32 cellular contexts compared by ENCODE assay signal in genomic region chr12:112530941-112531340, GRCh38.
"Had no signal": no experiment of that assay in that cellular context is flagged by ENCODE, and none has a peak within 500 bp of the region (broad histone marks: within the 10 kb centered on the region; RNA-seq: fewer than 3 reads in every experiment).

No MANE protein-coding gene starts in this region.

- H2AFZ ChIP-seq: neural progenitor cell, parathyroid adenoma had no signal

- H3K9ac ChIP-seq: neural progenitor cell, parathyroid adenoma had no signal

- H3K27ac Mint-ChIP-seq: natural killer cell; nephron; neural progenitor cell; progenitor cell of endocrine pancreas; stimulated activated memory B cell treated with anti-CD40 and anti-IgM and Interleukin-4, amounts not matched to agents 10 μg/mL and 1 μg/mL and 100 μg/mL, for 72 hours; stimulated activated naive CD8-positive, alpha-beta T cell treated with anti-CD3 and anti-CD28 coated beads, Interleukin-15, amount 100 ng/mL, for 72 hours had no signal

- H3K4me3 ChIP-seq: neural progenitor cell, ovary, psoas muscle, right lobe of liver, sigmoid colon, skin epidermis, smooth muscle cell, spleen, suprapubic skin, testis, tibial nerve, upper lobe of left lung, vagina had no signal

- H3K9me3 ChIP-seq: ovary, psoas muscle, right lobe of liver, sigmoid colon, spleen, suprapubic skin, testis, upper lobe of left lung, vagina had no signal

- H3K4me3 Mint-ChIP-seq: natural killer cell; nephron; neural progenitor cell; stimulated activated memory B cell treated with anti-CD40 and anti-IgM and Interleukin-4, amounts not matched to agents 10 μg/mL and 1 μg/mL and 100 μg/mL, for 72 hours; stimulated activated naive CD8-positive, alpha-beta T cell treated with anti-CD3 and anti-CD28 coated beads, Interleukin-15, amount 100 ng/mL, for 72 hours had no signal

- H3K27me3 Mint-ChIP-seq: stimulated activated naive CD8-positive, alpha-beta T cell treated with anti-CD3 and anti-CD28 coated beads, Interleukin-15, amount 100 ng/mL, for 72 hours had no signal

- DNase-seq: natural killer cell; occipital lobe; ovary; posterior cingulate gyrus; psoas muscle; right cardiac atrium; right lobe of liver; sigmoid colon; spleen; stimulated activated CD4-positive, alpha-beta T cell treated with anti-CD3 and anti-CD28 coated beads, Interleukin-12 subunit alpha, Interleukin-12 subunit beta, amount 100 ng/mL, for 4 hours; stimulated activated CD4-positive, alpha-beta T cell treated with anti-CD3 and anti-CD28 coated beads, Interleukin-1b, Interleukin-23, amount 100 ng/mL, for 48 hours; stimulated activated CD4-positive, alpha-beta T cell treated with anti-CD3 and anti-CD28 coated beads, Interleukin-4, amount 100 ng/mL, for 1 hour; stimulated activated CD4-positive, alpha-beta T cell treated with anti-CD3 and anti-CD28 coated beads, Interleukin-4, amount 100 ng/mL, for 4 hours; stimulated activated CD8-positive, alpha-beta memory T cell treated with anti-CD3 and anti-CD28 coated beads, Interleukin-4, amount 100 ng/mL, for 48 hours; stimulated activated naive CD4-positive, alpha-beta T cell; stimulated activated naive CD8-positive, alpha-beta T cell treated with anti-CD3 and anti-CD28 coated beads, Interleukin-15, amount 100 ng/mL, for 72 hours; stimulated activated naive CD8-positive, alpha-beta T cell treated with anti-CD3 and anti-CD28 coated beads, Interleukin-15, Interleukin-2, amounts not matched to agents 100 U/mL and 50 U/mL, for 24 hours; substantia nigra; testis; trophoblast cell; upper lobe of left lung had no signal

- H3K36me3 Mint-ChIP-seq: natural killer cell; neural progenitor cell; stimulated activated memory B cell treated with anti-CD40 and anti-IgM and Interleukin-4, amounts not matched to agents 10 μg/mL and 1 μg/mL and 100 μg/mL, for 72 hours had no signal

- H3K27ac ChIP-seq: neural progenitor cell, ovary, parathyroid adenoma, psoas muscle, right lobe of liver, sigmoid colon, skin epidermis, spleen, suprapubic skin, testis, tibial nerve, upper lobe of left lung, vagina had no signal

- FAIRE-seq: urothelium cell line had no signal

- H3K4me1 ChIP-seq: neural progenitor cell, parathyroid adenoma, psoas muscle, right lobe of liver, sigmoid colon, spleen, suprapubic skin, testis, tibial nerve, upper lobe of left lung, vagina had no signal

- H3K4me2 ChIP-seq: neural progenitor cell, smooth muscle cell had no signal

- H3K79me2 ChIP-seq: parathyroid adenoma had no signal

- H3K9me3 Mint-ChIP-seq: natural killer cell; nephron; neural progenitor cell; stimulated activated memory B cell treated with anti-CD40 and anti-IgM and Interleukin-4, amounts not matched to agents 10 μg/mL and 1 μg/mL and 100 μg/mL, for 72 hours; stimulated activated naive CD8-positive, alpha-beta T cell treated with anti-CD3 and anti-CD28 coated beads, Interleukin-15, amount 100 ng/mL, for 72 hours had no signal

- ATAC-seq: natural killer cell; psoas muscle; right cardiac atrium; right lobe of liver; stimulated activated memory B cell treated with anti-CD40 and anti-IgM and Interleukin-4, amounts not matched to agents 10 μg/mL and 1 μg/mL and 100 μg/mL, for 72 hours; stimulated activated naive CD8-positive, alpha-beta T cell treated with anti-CD3 and anti-CD28 coated beads, Interleukin-15, amount 100 ng/mL, for 72 hours; stimulated activated naive CD8-positive, alpha-beta T cell treated with anti-CD3 and anti-CD28 coated beads, Interleukin-15, Interleukin-2, amounts not matched to agents 100 U/mL and 50 U/mL, for 24 hours had no signal

- H3K27me3 ChIP-seq: neural progenitor cell, ovary, right lobe of liver, sigmoid colon, spleen, suprapubic skin, testis, tibial nerve, upper lobe of left lung, vagina had no signal

- H3K4me1 Mint-ChIP-seq: natural killer cell; nephron; neural progenitor cell; stimulated activated memory B cell treated with anti-CD40 and anti-IgM and Interleukin-4, amounts not matched to agents 10 μg/mL and 1 μg/mL and 100 μg/mL, for 72 hours; stimulated activated naive CD8-positive, alpha-beta T cell treated with anti-CD3 and anti-CD28 coated beads, Interleukin-15, amount 100 ng/mL, for 72 hours had no signal

- H3K36me3 ChIP-seq: neural progenitor cell, ovary, right lobe of liver, sigmoid colon, spleen, suprapubic skin, tibial nerve, upper lobe of left lung, vagina had no signal
